In the genomic region with DNA sequence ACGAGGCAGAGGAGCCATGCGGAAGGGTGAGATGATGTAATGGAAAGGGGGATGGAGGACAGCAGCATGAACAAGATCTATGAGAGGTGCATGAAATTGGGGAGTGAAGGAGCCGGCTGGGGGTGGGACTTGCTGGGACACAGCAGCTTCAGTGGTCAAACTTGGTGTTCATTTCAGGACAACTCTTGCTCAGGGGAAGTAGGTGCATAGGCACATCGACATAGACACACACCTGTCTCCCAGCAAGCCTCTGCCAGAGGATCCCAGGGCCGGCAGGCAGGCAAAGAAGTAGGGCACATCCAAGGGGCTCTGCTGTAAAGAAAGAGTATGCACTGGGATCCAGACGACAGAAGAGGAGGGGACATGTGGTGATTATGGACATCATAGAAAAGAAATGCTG, we compare ENCODE assay signal across 7 cellular contexts.
"Had no signal": no experiment of that assay in that cellular context is flagged by ENCODE, and none has a peak within 500 bp of the region (broad histone marks: within the 10 kb centered on the region; RNA-seq: fewer than 3 reads in every experiment).

No MANE protein-coding gene starts in this region.

- ATAC-seq: HCT116, HepG2 had no signal

- DNase-seq: GM23248, GOT3, H7 had no signal

- H3K36me3 ChIP-seq: HAP-1 had no signal

- H3K4me3 ChIP-seq: GM23248, HAP-1 had no signal

- H3K4me1 Mint-ChIP-seq: IgD-negative memory B cell had no signal

- FAIRE-seq: HepG2 had no signal

- H3K36me3 Mint-ChIP-seq: IgD-negative memory B cell had no signal

- H3K4me3 Mint-ChIP-seq: IgD-negative memory B cell had no signal
